Comparison of ENCODE assay signal across 9 cellular contexts in the genomic region with DNA sequence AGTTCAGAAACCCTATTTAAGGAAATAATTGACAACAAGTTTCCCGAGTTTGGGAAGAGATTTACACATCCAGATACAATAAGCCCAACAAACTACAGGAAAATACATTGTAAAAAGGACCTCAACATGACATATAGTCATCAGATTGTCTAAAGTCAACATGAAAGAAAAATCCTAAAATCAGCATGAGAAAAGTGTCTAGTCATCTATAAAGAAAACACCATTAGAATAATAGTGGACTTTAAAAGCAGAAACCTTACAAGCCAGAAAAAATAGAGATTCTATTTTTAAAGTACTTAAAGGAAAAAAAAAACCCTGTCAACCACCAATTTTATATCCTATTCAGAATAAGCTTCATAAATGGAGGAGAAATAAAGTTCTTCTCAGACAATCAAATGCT. TPM values are rescaled to one million over a fixed set of nuclear protein-coding genes. Genes with fewer than 3 reads are reported as not detected.
"Had no signal": no experiment of that assay in that cellular context is flagged by ENCODE, and none has a peak within 500 bp of the region (broad histone marks: within the 10 kb centered on the region; RNA-seq: fewer than 3 reads in every experiment).

No MANE protein-coding gene starts in this region.

- H3K4me2 ChIP-seq: GM23338, KMS-11 had no signal

- H3K9ac ChIP-seq: KMS-11 had no signal

- H3K4me3 ChIP-seq: GM23338 had no signal

- H2AFZ ChIP-seq: GM23338 had no signal

- DNase-seq: H9, HCEC 1CT, KBM-7 had no signal

- H3K27ac ChIP-seq: KMS-11 had no signal

- FAIRE-seq: H1, H54, HTR-8/SVneo had no signal

- ATAC-seq: GM23338 had no signal

RNA-seq across cellular contexts. Expression of a gene that starts 1.4 kb away (rescaled TPM):
- total RNA-seq: GM23338, H1, H9, HT-29 had no signal
- polyA plus RNA-seq: GM23338 had no signal

RNA-seq across cellular contexts. Expression of a gene that starts 12.8 kb away (rescaled TPM):
- total RNA-seq: GM23338, H1, H9, HT-29 had no signal
- polyA plus RNA-seq: GM23338, H1 had no signal

RNA-seq across cellular contexts. Expression of a gene that starts 22.6 kb away (rescaled TPM):
- total RNA-seq: GM23338, H1, H9, HT-29 had no signal
- polyA plus RNA-seq: GM23338, H1 had no signal
